In the genomic region with DNA sequence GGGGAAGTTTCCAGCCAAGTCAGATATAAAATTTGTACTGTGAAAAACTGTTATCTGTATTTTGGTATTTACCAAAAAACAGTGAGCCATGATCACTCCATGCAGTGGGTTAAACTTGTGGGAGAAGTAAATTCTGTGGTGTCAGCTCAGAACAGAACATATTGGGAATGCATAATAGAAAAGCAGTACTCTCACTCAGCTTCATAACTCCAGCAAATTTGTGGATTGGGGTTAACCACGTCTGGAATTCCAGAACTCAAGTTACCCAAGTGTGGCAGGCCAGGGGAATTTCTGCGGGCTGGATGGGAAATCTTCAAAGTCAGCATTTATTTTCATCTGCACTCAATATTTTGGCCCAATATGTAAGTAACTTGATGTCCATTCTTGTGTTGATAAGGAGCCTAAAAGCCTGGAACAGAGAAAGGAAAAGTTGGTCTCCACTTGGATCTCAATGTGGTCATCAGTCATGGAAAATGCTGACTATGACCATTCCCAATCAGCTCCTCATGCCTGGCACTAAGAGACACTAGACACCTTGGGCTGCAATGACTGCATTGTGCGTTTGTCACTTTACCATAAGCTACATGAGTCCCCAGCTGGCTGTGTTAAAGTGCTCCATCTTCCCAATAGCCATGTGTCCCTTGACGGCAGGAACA, we compare ENCODE assay signal across 13 cellular contexts.
A peak's percentile ranks its signal among the peaks of the same experiment; 100 is the strongest.
DNase-seq lines count a peak whose midpoint lies in the region; ATAC-seq lines count a peak whose summit lies in the region.
"Had no signal": no experiment of that assay in that cellular context is flagged by ENCODE, and none has a peak within 500 bp of the region (broad histone marks: within the 10 kb centered on the region; RNA-seq: fewer than 3 reads in every experiment).

No MANE protein-coding gene starts in this region.

- no peaks in the 10 kb centered on the region for H3K36me3 ChIP-seq in subcutaneous abdominal adipose tissue (ENCODE audit: control insufficient read depth in 5 of 5, insufficient read depth in 5 of 5, low read length in 5 of 5)
- H3K36me3 ChIP-seq: neural progenitor cell had no signal

- peak overlapping the region in 1 of 5 donors; percentile 41 for H3K9ac ChIP-seq in subcutaneous abdominal adipose tissue (ENCODE audit: low read length in 5 of 5)
- H3K9ac ChIP-seq: neural progenitor cell had no signal

- DNase-seq in GM04503 (ENCODE audit: low read depth) (peak; percentile 67), amniotic epithelial cell (ENCODE audit: low read depth) (peak; percentile 97), glomerular visceral epithelial cell (ENCODE audit: extremely low spot score) (peak; percentile 94), NCI-H2227 (lab: John Stamatoyannopoulos, UW; ENCODE audit: unreplicated experiment) (no peak), SHP77 treated with DMSO at 0.1 percent for 48 hours (lab: John Stamatoyannopoulos, UW) (no peak)
- DNase-seq: activated effector memory CD4-positive, alpha-beta T cell treated with anti-CD3 and anti-CD28 coated beads, Interleukin-2, amount 50 U/mL, for 16 hours; left cardiac atrium; NCI-H2171; T-helper 2 cell had no signal

- H3K27me3 ChIP-seq in subcutaneous abdominal adipose tissue (ENCODE audit: control insufficient read depth in 5 of 5, insufficient read depth in 4 of 5, low read length in 5 of 5): no peaks in the 10 kb centered on the region
- H3K27me3 ChIP-seq: neural progenitor cell had no signal

- no peaks in the 10 kb centered on the region for H3K9me3 ChIP-seq in subcutaneous abdominal adipose tissue (ENCODE audit: control insufficient read depth in 5 of 5, low read length in 5 of 5)

- peak overlapping the region; percentile 20 for H3K27ac ChIP-seq in subcutaneous abdominal adipose tissue (ENCODE audit: low read depth, low read length)
- H3K27ac ChIP-seq: neural progenitor cell had no signal

- peaks cover 0 to 42% (median 23%) of the 10 kb centered on the region in 5 donors for H3K4me1 ChIP-seq in subcutaneous abdominal adipose tissue (ENCODE audit: control insufficient read depth in 5 of 5, insufficient read depth in 5 of 5, low read length in 5 of 5)
- H3K4me1 ChIP-seq: neural progenitor cell had no signal

- peak overlapping the region in 1 of 5 donors; percentile 15 for H3K4me3 ChIP-seq in subcutaneous abdominal adipose tissue (ENCODE audit: low read depth in 1 of 5, low read length in 5 of 5)
- H3K4me3 ChIP-seq: neural progenitor cell had no signal

- no peak for ATAC-seq in HG02678 (IDR thresholded peaks at IDR 0.05; ENCODE audit: unreplicated experiment)
- ATAC-seq: stimulated activated memory B cell treated with anti-CD40 and anti-IgM and Interleukin-4, amounts not matched to agents 10 μg/mL and 1 μg/mL and 100 μg/mL, for 72 hours had no signal

Comparison
In these comparisons a context has a peak if more than half of its experiments do, and no peak if none do; other contexts are left out.
1. DNase-seq: peak in GM04503 (single experiment), amniotic epithelial cell (single experiment) and glomerular visceral epithelial cell (single experiment); none in NCI-H2227 (single experiment) and SHP77 treated with DMSO at 0.1 percent for 48 hours (single experiment).